ENCODE assay signal across 8 cellular contexts in genomic region chr5:53560506-53561191, GRCh38. TPM values are rescaled to one million over a fixed set of nuclear protein-coding genes. Genes with fewer than 3 reads are reported as not detected.
A peak's percentile ranks its signal among the peaks of the same experiment; 100 is the strongest.
DNase-seq lines count a peak whose midpoint lies in the region; ATAC-seq and TF ChIP-seq lines count a peak whose summit lies in the region.

NDUFS4 (plus strand) TSS chr5:53560639; CDS start chr5:53560663, 24 bp downstream.

- WGBS in ovary, 3 donors = 0 to 1% (median 0%) methylated on average over 30 of the region's 30 CpGs
- 0 to 1% methylated on average over 27 to 30 of the region's 30 CpGs for WGBS in thyroid gland, 2 donors

- H3K27ac ChIP-seq in ovary = peak within 1 kb of the TSS; percentile 67 to 77
- peak within 1 kb of the TSS; percentile 72 to 93 (median 86) for H3K27ac ChIP-seq in thyroid gland

- H3K9me3 ChIP-seq in ovary = no peaks in the 10 kb centered on the region
- H3K9me3 ChIP-seq in thyroid gland = no peaks in the 10 kb centered on the region

- H3K4me3 ChIP-seq in ovary (peak within 1 kb of the TSS; percentile 83), thyroid gland (replicated peaks in 1 of 3) (peak within 1 kb of the TSS; percentile 50 to 79 (median 74))

- H3K27me3 ChIP-seq in ovary (no peaks in the 10 kb centered on the region), thyroid gland (no peaks in the 10 kb centered on the region)

- peaks cover 10% of the 10 kb centered on the region for H3K36me3 Mint-ChIP-seq in HFFc6 (ENCODE audit: low read depth)
- peaks cover 13% of the 10 kb centered on the region for H3K36me3 Mint-ChIP-seq in activated naive CD8-positive, alpha-beta T cell treated with anti-CD3 and anti-CD28 coated beads for 36 hours

- peak; percentile 51 for TF ChIP-seq POLR2A in ovary (IDR thresholded peaks at IDR 0.05)
- peak in 1 of 2 donors; percentile 71 for TF ChIP-seq POLR2A in thyroid gland (IDR thresholded peaks at IDR 0.05)

- no peak for TF ChIP-seq EP300 in ovary (IDR thresholded peaks at IDR 0.05)

- peak within 1 kb of the TSS; percentile 93 for H3K27ac Mint-ChIP-seq in HFFc6
- H3K27ac Mint-ChIP-seq in activated naive CD8-positive, alpha-beta T cell treated with anti-CD3 and anti-CD28 coated beads for 36 hours = peak within 1 kb of the TSS; percentile 91

- intact Hi-C loops in Right ventricle myocardium inferior (cut with DNase I) = loop anchor here (10.0 kb wide), 1 partner anchor 664 kb away; no protein-coding TSS in a partner anchor
- intact Hi-C loops in ovary (cut with DNase I) = loop anchor here in 1 of 4 donors (10.0 kb wide), 1 partner anchor 76 kb away; the partner anchor contains the start of gene FST
- intact Hi-C loops in thyroid gland (cut with DNase I) = no loop called here

- peaks cover 2% of the 10 kb centered on the region for H3K27me3 Mint-ChIP-seq in HFFc6 (ENCODE audit: insufficient read depth)
- peaks cover 22% of the 10 kb centered on the region for H3K27me3 Mint-ChIP-seq in activated naive CD8-positive, alpha-beta T cell treated with anti-CD3 and anti-CD28 coated beads for 36 hours

- peaks cover 45% of the 10 kb centered on the region for H3K4me1 Mint-ChIP-seq in HFFc6 (ENCODE audit: low read depth)
- H3K4me1 Mint-ChIP-seq in activated naive CD8-positive, alpha-beta T cell treated with anti-CD3 and anti-CD28 coated beads for 36 hours = peaks cover 26% of the 10 kb centered on the region

- H3K4me1 ChIP-seq in ovary (ENCODE audit: insufficient read depth) (peaks cover 4% of the 10 kb centered on the region), thyroid gland (peaks cover 9 to 14% of the 10 kb centered on the region in 2 donors)

- H3K9me3 Mint-ChIP-seq in HFFc6 = no peaks in the 10 kb centered on the region
- H3K9me3 Mint-ChIP-seq in activated naive CD8-positive, alpha-beta T cell treated with anti-CD3 and anti-CD28 coated beads for 36 hours = peaks cover 7% of the 10 kb centered on the region

- peak within 1 kb of the TSS; percentile 98 for H3K4me3 Mint-ChIP-seq in HFFc6
- peak within 1 kb of the TSS; percentile 99 for H3K4me3 Mint-ChIP-seq in activated naive CD8-positive, alpha-beta T cell treated with anti-CD3 and anti-CD28 coated beads for 36 hours

- no peaks in the 10 kb centered on the region for H3K36me3 ChIP-seq in ovary
- H3K36me3 ChIP-seq in thyroid gland = no peaks in the 10 kb centered on the region

- ATAC-seq in Right ventricle myocardium inferior = peak; percentile 94

- DNase-seq in GM04504 (ENCODE audit: low read depth) = peak; percentile 69
- DNase-seq in HFFc6 = peak; percentile 90
- peak; percentile 37 for DNase-seq in NCI-H1048 (lab: John Stamatoyannopoulos, UW)
- DNase-seq in SKM-1 treated with dmso at 0.1 percent for 144 hours (lab: John Stamatoyannopoulos, UW; ENCODE audit: unreplicated experiment) = peak; percentile 80
- DNase-seq in activated naive CD8-positive, alpha-beta T cell treated with anti-CD3 and anti-CD28 coated beads for 36 hours = peak; percentile 80
- DNase-seq in Right ventricle myocardium inferior (ENCODE audit: missing footprints) = peak; percentile 84
- peak; percentile 84 to 90 (median 85) for DNase-seq in ovary
- peak; percentile 85 to 89 for DNase-seq in thyroid gland

- TF ChIP-seq CTCF in HFFc6 (IDR thresholded peaks at IDR 0.05) (no peak), ovary (IDR thresholded peaks at IDR 0.05) (no peak), thyroid gland (IDR thresholded peaks at IDR 0.05) (no peak)

RNA-seq across cellular contexts. Expression of gene NDUFS4, which starts in this region (rescaled TPM):
- total RNA-seq in HFFc6 (2021; fragmentation: NEBNext Ultra II Directional; extraction: Animal tissue kit (Norgen Biotek cat#: 25700)) = 100 to 1,000 TPM in 5 of 6 experiments, 10 to 100 TPM in 1; 93.7 to 116 (median 105) TPM
- 10 to 100 TPM; 59.4 to 65.4 TPM for total RNA-seq in activated naive CD8-positive, alpha-beta T cell treated with anti-CD3 and anti-CD28 coated beads for 36 hours
- total RNA-seq in Right ventricle myocardium inferior (224 TPM), ovary (100 to 1,000 TPM in 3 of 7 donors, 10 to 100 TPM in 4; 75.1 to 104 (median 87.5) TPM), thyroid gland (100 to 1,000 TPM in 2 of 4 donors, 10 to 100 TPM in 2; 77.9 to 145 (median 102) TPM)
- 100 to 1,000 TPM; 107 to 145 TPM for polyA plus RNA-seq in ovary

Comparison
In these comparisons a context has a peak if more than half of its experiments do, and no peak if none do; other contexts are left out.
1. Peak in every context shown above with its lines: DNase-seq, ATAC-seq, H3K4me3 ChIP-seq and H3K27ac ChIP-seq.
2. DNase-seq: peak in every context shown above with its lines; median percentile 90 in HFFc6; 87 in thyroid gland; 85 in ovary; 84 in Right ventricle myocardium inferior; 80 in SKM-1 treated with dmso at 0.1 percent for 144 hours; 80 in activated naive CD8-positive, alpha-beta T cell treated with anti-CD3 and anti-CD28 coated beads for 36 hours; 69 in GM04504; 37 in NCI-H1048.